ENCODE assay signal across 1 cellular context in the genomic region with DNA sequence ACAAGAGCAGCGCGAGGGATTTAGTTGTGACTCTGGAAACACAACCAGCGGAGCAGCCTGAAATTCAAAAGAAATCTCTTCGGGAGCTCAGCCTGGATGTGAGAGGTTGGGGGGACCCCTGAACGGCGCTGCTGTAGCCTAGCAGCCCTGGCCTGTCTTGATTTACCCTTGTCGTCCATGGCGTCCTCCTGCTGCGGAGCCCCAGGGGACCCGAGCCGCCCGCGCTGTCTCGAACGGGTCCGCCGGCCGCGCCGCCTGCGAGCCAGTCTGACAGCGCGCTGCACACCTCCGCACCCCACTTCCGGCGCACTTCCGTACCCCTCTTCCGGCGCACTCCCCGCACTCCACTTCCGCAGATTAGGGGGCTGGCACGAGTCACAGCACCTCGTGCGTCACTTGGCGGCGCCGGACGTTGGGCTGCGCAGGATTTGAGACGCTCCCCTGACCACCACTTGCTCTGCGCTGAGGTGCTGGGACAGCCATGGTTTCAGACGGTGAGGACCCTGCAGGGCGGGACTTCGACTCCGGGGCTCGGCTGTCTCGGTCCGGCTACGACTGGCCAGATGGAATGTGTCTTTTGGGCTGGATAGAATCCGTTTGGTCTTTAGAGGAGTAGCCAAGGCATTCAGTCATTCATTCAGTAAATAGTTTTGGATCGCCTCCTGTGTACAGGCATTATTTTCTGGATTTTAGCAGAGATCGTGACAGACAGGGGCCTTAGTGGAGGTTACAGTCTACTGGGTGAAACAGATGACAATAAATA.
TF ChIP-seq lines count a peak whose summit lies in the region.

A gene (minus strand): TSS at position 308 of the 763 bp plus-strand sequence. CDS start 129 bp downstream, at position 179.
A gene (plus strand): TSS at position 451 of the 763 bp plus-strand sequence. CDS start 31 bp downstream, at position 482.

TF ChIP-seq in A549, 52 proteins besides CTCF, POLR2A, EP300 and RAD21 (continued from another document):
- TF ChIP-seq, protein P1, sequence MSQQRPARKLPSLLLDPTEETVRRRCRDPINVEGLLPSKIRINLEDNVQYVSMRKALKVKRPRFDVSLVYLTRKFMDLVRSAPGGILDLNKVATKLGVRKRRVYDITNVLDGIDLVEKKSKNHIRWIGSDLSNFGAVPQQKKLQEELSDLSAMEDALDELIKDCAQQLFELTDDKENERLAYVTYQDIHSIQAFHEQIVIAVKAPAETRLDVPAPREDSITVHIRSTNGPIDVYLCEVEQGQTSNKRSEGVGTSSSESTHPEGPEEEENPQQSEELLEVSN (IDR thresholded peaks at IDR 0.05; ENCODE audit: borderline replicate concordance, low read depth): 0 out of 2 replicates have a peak, but pooled peaks have one; percentile 50
- TF ChIP-seq, protein P2, sequence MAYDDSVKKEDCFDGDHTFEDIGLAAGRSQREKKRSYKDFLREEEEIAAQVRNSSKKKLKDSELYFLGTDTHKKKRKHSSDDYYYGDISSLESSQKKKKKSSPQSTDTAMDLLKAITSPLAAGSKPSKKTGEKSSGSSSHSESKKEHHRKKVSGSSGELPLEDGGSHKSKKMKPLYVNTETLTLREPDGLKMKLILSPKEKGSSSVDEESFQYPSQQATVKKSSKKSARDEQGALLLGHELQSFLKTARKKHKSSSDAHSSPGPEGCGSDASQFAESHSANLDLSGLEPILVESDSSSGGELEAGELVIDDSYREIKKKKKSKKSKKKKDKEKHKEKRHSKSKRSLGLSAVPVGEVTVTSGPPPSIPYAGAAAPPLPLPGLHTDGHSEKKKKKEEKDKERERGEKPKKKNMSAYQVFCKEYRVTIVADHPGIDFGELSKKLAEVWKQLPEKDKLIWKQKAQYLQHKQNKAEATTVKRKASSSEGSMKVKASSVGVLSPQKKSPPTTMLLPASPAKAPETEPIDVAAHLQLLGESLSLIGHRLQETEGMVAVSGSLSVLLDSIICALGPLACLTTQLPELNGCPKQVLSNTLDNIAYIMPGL (CRISPR knock-in tag; IDR thresholded peaks at IDR 0.05; ENCODE audit: borderline replicate concordance): no peak
- TF ChIP-seq GATA3 (IDR thresholded peaks at IDR 0.05; ENCODE audit: borderline replicate concordance) (peak; percentile 50), JUN (IDR thresholded peaks at IDR 0.05) (peak; percentile 43 to 95; a peak in 4 of 5 replicates), ZFP36 (IDR thresholded peaks at IDR 0.05; ENCODE audit: borderline replicate concordance, partially characterized antibody) (no peak), RARB (CRISPR knock-in tag; IDR thresholded peaks at IDR 0.05) (no peak), RNF2 (IDR thresholded peaks at IDR 0.05; ENCODE audit: borderline replicate concordance, low read depth) (no peak), CEBPB (IDR thresholded peaks at IDR 0.05) (no peak), NR3C1 (IDR thresholded peaks at IDR 0.05) (no peak), BHLHE40 (IDR thresholded peaks at IDR 0.05; ENCODE audit: low read depth, low read length) (peak; percentile 74), FOSL2 (IDR thresholded peaks at IDR 0.05) (no peak), FOSL2 (CRISPR knock-in tag; IDR thresholded peaks at IDR 0.05) (peak; percentile 47), ESRRA (IDR thresholded peaks at IDR 0.05; ENCODE audit: borderline replicate concordance, low read length) (no peak), HOXA7 (CRISPR knock-in tag; IDR thresholded peaks at IDR 0.05) (no peak), KDM5A (IDR thresholded peaks at IDR 0.05) (peak; percentile 90), NFE2L2 (conservative IDR thresholded peaks at IDR 0.05; ENCODE audit: low read length) (no peak), HDAC2 (IDR thresholded peaks at IDR 0.05) (peak; percentile 40; the same call in 1 of the 2 replicates), TP53 (CRISPR knock-in tag; IDR thresholded peaks at IDR 0.05) (no peak), EHF (CRISPR knock-in tag; IDR thresholded peaks at IDR 0.05) (no peak), MAFK (IDR thresholded peaks at IDR 0.05; ENCODE audit: partially characterized antibody) (no peak), EHMT2 (IDR thresholded peaks at IDR 0.05; ENCODE audit: low read depth) (no peak), ZSCAN20 (CRISPR knock-in tag; IDR thresholded peaks at IDR 0.05) (no peak), KDM1A (IDR thresholded peaks at IDR 0.05; ENCODE audit: low read depth) (no peak), RCOR1 (IDR thresholded peaks at IDR 0.05; ENCODE audit: low read depth, low read length) (no peak), JUNB (IDR thresholded peaks at IDR 0.05) (no peak), NPAS2 (CRISPR knock-in tag; IDR thresholded peaks at IDR 0.05; ENCODE audit: borderline replicate concordance) (no peak), HEYL (CRISPR knock-in tag; IDR thresholded peaks at IDR 0.05) (no peak), SMC3 (IDR thresholded peaks at IDR 0.05) (no peak), CHD4 (IDR thresholded peaks at IDR 0.05; ENCODE audit: borderline replicate concordance) (no peak), CBX2 (IDR thresholded peaks at IDR 0.05; ENCODE audit: borderline replicate concordance, low read depth) (no peak)
- TF ChIP-seq, protein P3, sequence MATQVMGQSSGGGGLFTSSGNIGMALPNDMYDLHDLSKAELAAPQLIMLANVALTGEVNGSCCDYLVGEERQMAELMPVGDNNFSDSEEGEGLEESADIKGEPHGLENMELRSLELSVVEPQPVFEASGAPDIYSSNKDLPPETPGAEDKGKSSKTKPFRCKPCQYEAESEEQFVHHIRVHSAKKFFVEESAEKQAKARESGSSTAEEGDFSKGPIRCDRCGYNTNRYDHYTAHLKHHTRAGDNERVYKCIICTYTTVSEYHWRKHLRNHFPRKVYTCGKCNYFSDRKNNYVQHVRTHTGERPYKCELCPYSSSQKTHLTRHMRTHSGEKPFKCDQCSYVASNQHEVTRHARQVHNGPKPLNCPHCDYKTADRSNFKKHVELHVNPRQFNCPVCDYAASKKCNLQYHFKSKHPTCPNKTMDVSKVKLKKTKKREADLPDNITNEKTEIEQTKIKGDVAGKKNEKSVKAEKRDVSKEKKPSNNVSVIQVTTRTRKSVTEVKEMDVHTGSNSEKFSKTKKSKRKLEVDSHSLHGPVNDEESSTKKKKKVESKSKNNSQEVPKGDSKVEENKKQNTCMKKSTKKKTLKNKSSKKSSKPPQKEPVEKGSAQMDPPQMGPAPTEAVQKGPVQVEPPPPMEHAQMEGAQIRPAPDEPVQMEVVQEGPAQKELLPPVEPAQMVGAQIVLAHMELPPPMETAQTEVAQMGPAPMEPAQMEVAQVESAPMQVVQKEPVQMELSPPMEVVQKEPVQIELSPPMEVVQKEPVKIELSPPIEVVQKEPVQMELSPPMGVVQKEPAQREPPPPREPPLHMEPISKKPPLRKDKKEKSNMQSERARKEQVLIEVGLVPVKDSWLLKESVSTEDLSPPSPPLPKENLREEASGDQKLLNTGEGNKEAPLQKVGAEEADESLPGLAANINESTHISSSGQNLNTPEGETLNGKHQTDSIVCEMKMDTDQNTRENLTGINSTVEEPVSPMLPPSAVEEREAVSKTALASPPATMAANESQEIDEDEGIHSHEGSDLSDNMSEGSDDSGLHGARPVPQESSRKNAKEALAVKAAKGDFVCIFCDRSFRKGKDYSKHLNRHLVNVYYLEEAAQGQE (IDR thresholded peaks at IDR 0.05): 0 out of 2 replicates have a peak, but pooled peaks have one; percentile 35
- TF ChIP-seq, protein P4, sequence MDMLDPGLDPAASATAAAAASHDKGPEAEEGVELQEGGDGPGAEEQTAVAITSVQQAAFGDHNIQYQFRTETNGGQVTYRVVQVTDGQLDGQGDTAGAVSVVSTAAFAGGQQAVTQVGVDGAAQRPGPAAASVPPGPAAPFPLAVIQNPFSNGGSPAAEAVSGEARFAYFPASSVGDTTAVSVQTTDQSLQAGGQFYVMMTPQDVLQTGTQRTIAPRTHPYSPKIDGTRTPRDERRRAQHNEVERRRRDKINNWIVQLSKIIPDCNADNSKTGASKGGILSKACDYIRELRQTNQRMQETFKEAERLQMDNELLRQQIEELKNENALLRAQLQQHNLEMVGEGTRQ (IDR thresholded peaks at IDR 0.05): peak; percentile 37; the same call in 1 of the 2 replicates
- TF ChIP-seq, protein P5, sequence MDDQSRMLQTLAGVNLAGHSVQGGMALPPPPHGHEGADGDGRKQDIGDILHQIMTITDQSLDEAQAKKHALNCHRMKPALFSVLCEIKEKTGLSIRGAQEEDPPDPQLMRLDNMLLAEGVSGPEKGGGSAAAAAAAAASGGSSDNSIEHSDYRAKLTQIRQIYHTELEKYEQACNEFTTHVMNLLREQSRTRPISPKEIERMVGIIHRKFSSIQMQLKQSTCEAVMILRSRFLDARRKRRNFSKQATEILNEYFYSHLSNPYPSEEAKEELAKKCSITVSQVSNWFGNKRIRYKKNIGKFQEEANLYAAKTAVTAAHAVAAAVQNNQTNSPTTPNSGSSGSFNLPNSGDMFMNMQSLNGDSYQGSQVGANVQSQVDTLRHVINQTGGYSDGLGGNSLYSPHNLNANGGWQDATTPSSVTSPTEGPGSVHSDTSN (IDR thresholded peaks at IDR 0.05): no peak; the same call in 1 of the 2 replicates
- TF ChIP-seq, protein P6, sequence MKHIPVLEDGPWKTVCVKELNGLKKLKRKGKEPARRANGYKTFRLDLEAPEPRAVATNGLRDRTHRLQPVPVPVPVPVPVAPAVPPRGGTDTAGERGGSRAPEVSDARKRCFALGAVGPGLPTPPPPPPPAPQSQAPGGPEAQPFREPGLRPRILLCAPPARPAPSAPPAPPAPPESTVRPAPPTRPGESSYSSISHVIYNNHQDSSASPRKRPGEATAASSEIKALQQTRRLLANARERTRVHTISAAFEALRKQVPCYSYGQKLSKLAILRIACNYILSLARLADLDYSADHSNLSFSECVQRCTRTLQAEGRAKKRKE (CRISPR knock-in tag; IDR thresholded peaks at IDR 0.05; ENCODE audit: low read depth): no peak
- TF ChIP-seq, protein P7, sequence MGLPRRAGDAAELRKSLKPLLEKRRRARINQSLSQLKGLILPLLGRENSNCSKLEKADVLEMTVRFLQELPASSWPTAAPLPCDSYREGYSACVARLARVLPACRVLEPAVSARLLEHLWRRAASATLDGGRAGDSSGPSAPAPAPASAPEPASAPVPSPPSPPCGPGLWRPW (IDR thresholded peaks at IDR 0.05): no peak
